27 cellular contexts compared by ENCODE assay signal in genomic region chr3:39315420-39315819, GRCh38. TPM values are rescaled to one million over a fixed set of nuclear protein-coding genes. Genes with fewer than 3 reads are reported as not detected.
"Had no signal": no experiment of that assay in that cellular context is flagged by ENCODE, and none has a peak within 500 bp of the region (broad histone marks: within the 10 kb centered on the region; RNA-seq: fewer than 3 reads in every experiment).

No MANE protein-coding gene starts in this region.

- H3K27ac Mint-ChIP-seq: activated CD8-positive, alpha-beta T cell treated with anti-CD3 and anti-CD28 coated beads, Interleukin-2, amount 10 ng/mL, durations not matched to agents 7 days and 5 days; activated naive CD8-positive, alpha-beta T cell; endodermal cell; natural killer cell treated with Interleukin-12 subunit alpha and Interleukin-12 subunit beta and Interleukin-15 and Interleukin-18, amount 100 ng/mL, for 72 hours; progenitor cell of endocrine pancreas; T-cell had no signal

- H3K27me3 Mint-ChIP-seq: natural killer cell treated with Interleukin-12 subunit alpha and Interleukin-12 subunit beta and Interleukin-15 and Interleukin-18, amount 100 ng/mL, for 72 hours; progenitor cell of endocrine pancreas; T-cell had no signal

- H3K4me1 ChIP-seq: esophagus squamous epithelium, heart left ventricle, sigmoid colon, thyroid gland had no signal

- H3K4me3 ChIP-seq: coronary artery, esophagus squamous epithelium, heart left ventricle, sigmoid colon, smooth muscle cell, thyroid gland had no signal

- ATAC-seq: activated CD8-positive, alpha-beta T cell treated with anti-CD3 and anti-CD28 coated beads, Interleukin-2, amount 10 ng/mL, durations not matched to agents 7 days and 5 days; heart left ventricle; left cardiac atrium; T-cell had no signal

- H3K27me3 ChIP-seq: esophagus squamous epithelium, heart left ventricle, sigmoid colon, thyroid gland had no signal

- H3K4me1 Mint-ChIP-seq: endodermal cell had no signal

- H3K9me3 ChIP-seq: esophagus squamous epithelium, sigmoid colon, thyroid gland had no signal

- H3K4me2 ChIP-seq: smooth muscle cell had no signal

- H3K36me3 ChIP-seq: esophagus squamous epithelium, heart left ventricle, sigmoid colon, thyroid gland, WERI-Rb-1 had no signal

- DNase-seq: activated CD8-positive, alpha-beta T cell treated with anti-CD3 and anti-CD28 coated beads, Interleukin-2, amount 10 ng/mL, durations not matched to agents 7 days and 5 days; activated gamma-delta T cell treated with Interleukin-2 at 50 U/mL for 16 hours; amygdala; cerebellar nuclear complex; endodermal cell; esophagus squamous epithelium; heart left ventricle; islet precursor cell; left cardiac atrium; midbrain; retina; sigmoid colon; stimulated activated CD4-positive, alpha-beta T cell treated with anti-CD3 and anti-CD28 coated beads, Interleukin-15, amount 100 ng/mL, for 24 hours; stimulated activated naive CD4-positive, alpha-beta T cell; substantia nigra; T-cell; thyroid gland; WERI-Rb-1 had no signal

- H3K4me3 Mint-ChIP-seq: activated CD8-positive, alpha-beta T cell treated with anti-CD3 and anti-CD28 coated beads, Interleukin-2, amount 10 ng/mL, durations not matched to agents 7 days and 5 days; activated naive CD8-positive, alpha-beta T cell; endodermal cell; natural killer cell treated with Interleukin-12 subunit alpha and Interleukin-12 subunit beta and Interleukin-15 and Interleukin-18, amount 100 ng/mL, for 72 hours; T-cell; T-helper 2 cell treated with Interferon-gamma antibody and Interleukin-4, amounts not matched to agents 5 μg/mL and 100 μg/mL, for 36 hours had no signal

- H3K27ac ChIP-seq: coronary artery, esophagus squamous epithelium, heart left ventricle, sigmoid colon, thyroid gland, WERI-Rb-1 had no signal

- H3K36me3 Mint-ChIP-seq: T-cell had no signal

RNA-seq across cellular contexts. Expression of gene CCR8, which starts 14.1 kb away (rescaled TPM):
- total RNA-seq: left cardiac atrium, liver, osteocyte, progenitor cell of endocrine pancreas, sigmoid colon, smooth muscle cell, thyroid gland, urinary bladder had no signal
- polyA plus RNA-seq: heart left ventricle, liver, smooth muscle cell, urinary bladder had no signal

RNA-seq across cellular contexts. Expression of gene CX3CR1, which starts 35.6 kb away (rescaled TPM):
- total RNA-seq: endodermal cell, osteocyte, progenitor cell of endocrine pancreas, smooth muscle cell had no signal
- polyA plus RNA-seq: smooth muscle cell had no signal
